In the genomic region with DNA sequence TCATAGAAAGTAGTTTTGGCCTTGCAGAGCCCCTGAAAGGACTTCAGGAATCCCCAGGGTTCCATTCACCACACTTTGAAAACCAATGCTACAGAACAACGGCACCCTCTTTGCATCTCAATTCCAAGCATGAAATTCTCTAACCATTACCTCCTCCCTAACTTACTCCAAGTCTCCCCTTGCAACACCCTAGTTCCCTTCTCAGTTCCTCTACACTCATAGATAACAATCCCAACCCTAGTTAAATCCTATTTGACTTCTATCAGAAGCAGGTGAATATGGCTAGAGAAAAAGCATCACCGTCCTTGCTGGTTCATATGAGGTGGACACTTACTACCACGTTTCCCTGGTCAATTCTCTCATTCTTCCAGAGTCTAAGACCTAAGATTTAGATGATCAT, we compare ENCODE assay signal across 12 cellular contexts. TPM values are rescaled to one million over a fixed set of nuclear protein-coding genes. Genes with fewer than 3 reads are reported as not detected.
DNase-seq lines count a peak whose midpoint lies in the region; ATAC-seq and TF ChIP-seq lines count a peak whose summit lies in the region.
"Had no signal": no experiment of that assay in that cellular context is flagged by ENCODE, and none has a peak within 500 bp of the region (broad histone marks: within the 10 kb centered on the region; RNA-seq: fewer than 3 reads in every experiment).

No MANE protein-coding gene starts in this region.

- H3K9me3 Mint-ChIP-seq in activated naive CD4-positive, alpha-beta T cell treated with anti-CD3 and anti-CD28 coated beads, Interleukin-2, amount 50 U/mL, for 72 hours: no peaks in the 10 kb centered on the region
- H3K9me3 Mint-ChIP-seq: activated CD8-positive, alpha-beta T cell treated with anti-CD3 and anti-CD28 coated beads for 36 hours had no signal

- H3K79me2 ChIP-seq in OCI-LY7 (ENCODE audit: insufficient read depth, low read depth, low read length): peaks cover 87% of the 10 kb centered on the region

- peak overlapping the region; percentile 98 for H3K4me2 ChIP-seq in OCI-LY7 (ENCODE audit: low read length)

- peaks cover 23% of the 10 kb centered on the region; the same call in 1 of the 2 replicates for H3K9me3 ChIP-seq in OCI-LY7 (ENCODE audit: low read length)
- H3K9me3 ChIP-seq in gastrocnemius medialis: no peaks in the 10 kb centered on the region

- no TSS peak for BruUV-seq in OCI-LY7 (replicated peaks; lab: Mats Ljungman, UMichigan)

- CTCF ChIA-PET in OCI-LY7 (lab: Charles Lee; ENCODE audit: unreplicated experiment): no interaction called here

- no peak for TF ChIP-seq CTCF in GM12865 (IDR thresholded peaks at IDR 0.05; ENCODE audit: insufficient read depth, low read depth, low read length, missing control alignments)
- TF ChIP-seq CTCF in OCI-LY7 (conservative IDR thresholded peaks at IDR 0.05; ENCODE audit: low read length): no peak
- no peak for TF ChIP-seq CTCF in fibroblast of the aortic adventitia (IDR thresholded peaks at IDR 0.05; ENCODE audit: insufficient read depth, low read length)
- no peak for TF ChIP-seq CTCF in gastrocnemius medialis (IDR thresholded peaks at IDR 0.05 in 4 of 5, conservative IDR thresholded peaks at IDR 0.05 in 1 of 5)
- no peak for TF ChIP-seq CTCF in GM10266 (IDR thresholded peaks at IDR 0.05; ENCODE audit: control insufficient read depth, insufficient read depth, low read depth, missing control alignments)

- peaks cover 8% of the 10 kb centered on the region; the same call in 1 of the 2 replicates for H4K20me1 ChIP-seq in OCI-LY7 (ENCODE audit: insufficient read depth, low read length)

- H3K27me3 ChIP-seq in gastrocnemius medialis: no peaks in the 10 kb centered on the region

- no peak for TF ChIP-seq POLR2A in gastrocnemius medialis (IDR thresholded peaks at IDR 0.05)

- no peak for ATAC-seq in gastrocnemius medialis
- no peak for ATAC-seq in GM18870 (IDR thresholded peaks at IDR 0.05; ENCODE audit: unreplicated experiment)
- no peak for ATAC-seq in activated naive CD4-positive, alpha-beta T cell treated with anti-CD3 and anti-CD28 coated beads, Interleukin-2, amount 50 U/mL, for 72 hours
- ATAC-seq: activated CD8-positive, alpha-beta T cell treated with anti-CD3 and anti-CD28 coated beads for 36 hours had no signal

- DNase-seq in GM12865 (ENCODE audit: low read depth): no peak
- DNase-seq in OCI-LY7 (ENCODE audit: low spot score): no peak
- DNase-seq in fibroblast of the aortic adventitia (ENCODE audit: low read depth): no peak
- DNase-seq in gastrocnemius medialis: no peak
- no peak for DNase-seq in activated T-cell treated with anti-CD3 and anti-CD28 coated beads, Interleukin-2, amount 50 U/mL, for 48 hours
- DNase-seq in GM10266 (ENCODE audit: extremely low spot score): no peak
- DNase-seq in activated naive CD4-positive, alpha-beta T cell treated with anti-CD3 and anti-CD28 coated beads, Interleukin-2, amount 50 U/mL, for 72 hours (ENCODE audit: low spot score in 2 of 2): no peak
- DNase-seq: activated CD8-positive, alpha-beta T cell treated with anti-CD3 and anti-CD28 coated beads for 36 hours; NCI-H1048 had no signal

- POLR2A ChIA-PET in OCI-LY7 (lab: Charles Lee): interaction anchor here (1.4 to 1.5 kb wide), 2 partner anchors 12 to 15 kb away, joined by 5 to 6 read pairs; no protein-coding TSS in a partner anchor

- H3K27ac ChIP-seq in OCI-LY7 (ENCODE audit: low read depth, low read length, poor library complexity, severe bottlenecking) (peak overlapping the region; percentile 92), gastrocnemius medialis (peak overlapping the region in 3 of 4 donors; percentile 41 to 95 (median 95))

- intact Hi-C loops in OCI-LY7 (cut with micrococcal nuclease; ENCODE audit: unreplicated experiment) (loop anchor here (10.0 kb wide), 1 partner anchor 1643 kb away; the partner anchor contains the start of gene CCNG2), gastrocnemius medialis (cut with DNase I; ENCODE audit: low total_unique reads) (loop anchor here (2.0 to 10.0 kb wide), 2 partner anchors 577 to 1645 kb away; partner anchors contain the start of genes CCNG2 and PARM1)

- H3K27ac Mint-ChIP-seq in activated naive CD4-positive, alpha-beta T cell treated with anti-CD3 and anti-CD28 coated beads, Interleukin-2, amount 50 U/mL, for 72 hours: no peak overlapping the region
- H3K27ac Mint-ChIP-seq: activated CD8-positive, alpha-beta T cell treated with anti-CD3 and anti-CD28 coated beads for 36 hours had no signal

- no peak overlapping the region for H2AFZ ChIP-seq in OCI-LY7 (ENCODE audit: low read length)

- peak overlapping the region; percentile 100 for H3K4me3 ChIP-seq in GM12865 (ENCODE audit: low read depth, low read length)
- H3K4me3 ChIP-seq in OCI-LY7 (ENCODE audit: low read depth, low read length, poor library complexity, severe bottlenecking): peak overlapping the region; percentile 87
- peak overlapping the region; percentile 32 for H3K4me3 ChIP-seq in fibroblast of the aortic adventitia (ENCODE audit: low read depth, low read length)
- H3K4me3 ChIP-seq in gastrocnemius medialis: no peak overlapping the region

- H3K4me1 ChIP-seq in OCI-LY7 (ENCODE audit: insufficient read depth, low read length, poor library complexity, severe bottlenecking) (peaks cover 34% of the 10 kb centered on the region), gastrocnemius medialis (peaks cover 57 to 60% of the 10 kb centered on the region in 2 donors)

- H3K9me2 ChIP-seq in OCI-LY7 (ENCODE audit: insufficient read depth, low read length): no peaks in the 10 kb centered on the region

- in situ Hi-C loops in gastrocnemius medialis (cut with MboI; ENCODE audit: low sequenced_read_pairs in 4 of 4): no loop called here

- H3K36me3 ChIP-seq in OCI-LY7 (ENCODE audit: insufficient read depth, low read length): peaks cover 48% of the 10 kb centered on the region
- H3K36me3 ChIP-seq in gastrocnemius medialis: peaks cover 0 to 5% of the 10 kb centered on the region in 2 donors

- H3K36me3 Mint-ChIP-seq in activated naive CD4-positive, alpha-beta T cell treated with anti-CD3 and anti-CD28 coated beads, Interleukin-2, amount 50 U/mL, for 72 hours: peaks cover 18 to 25% of the 10 kb centered on the region in 2 donors

RNA-seq across cellular contexts. Expression of gene RCHY1, which starts 2.4 kb away (rescaled TPM):
- total RNA-seq in OCI-LY7 (2014; rRNA removed; shearing (Covaris generic)): 7.7 and 9.2 TPM in 2 replicates
- total RNA-seq in OCI-LY7 (2022) (25.5 and 29.4 TPM in 2 replicates), fibroblast of the aortic adventitia (ENCODE audit: low replicate concordance) (27.3 and 44.0 TPM in 2 replicates), gastrocnemius medialis (10 to 100 TPM; 14.0 to 18.7 (median 15.8) TPM)
- 10 to 100 TPM; 33.3 to 35.5 TPM for total RNA-seq in activated naive CD4-positive, alpha-beta T cell treated with anti-CD3 and anti-CD28 coated beads, Interleukin-2, amount 50 U/mL, for 72 hours

RNA-seq across cellular contexts. Expression of gene THAP6, which starts 2.4 kb away (rescaled TPM):
- total RNA-seq in OCI-LY7 (2014; rRNA removed; shearing (Covaris generic)): 15.9 and 17.2 TPM in 2 replicates
- 27.3 and 30.6 TPM in 2 replicates for total RNA-seq in OCI-LY7 (2022)
- total RNA-seq in fibroblast of the aortic adventitia (ENCODE audit: low replicate concordance): 22.0 and 44.6 TPM in 2 replicates
- 10 to 100 TPM in 3 of 4 donors, 1 to 10 TPM in 1; 6.0 to 27.3 (median 13.9) TPM for total RNA-seq in gastrocnemius medialis
- 10 to 100 TPM; 18.9 to 20.8 TPM for total RNA-seq in activated naive CD4-positive, alpha-beta T cell treated with anti-CD3 and anti-CD28 coated beads, Interleukin-2, amount 50 U/mL, for 72 hours

RNA-seq across cellular contexts. Expression of gene ODAPH, which starts 44.0 kb away (rescaled TPM):
- not detected in 2 replicates for total RNA-seq in OCI-LY7 (2014; rRNA removed; shearing (Covaris generic))
- total RNA-seq in OCI-LY7 (2022) (0.40 TPM in 1 of 2 replicates, not detected in the other), fibroblast of the aortic adventitia (ENCODE audit: low replicate concordance) (not detected in 2 replicates), gastrocnemius medialis (not detected)
- total RNA-seq in activated naive CD4-positive, alpha-beta T cell treated with anti-CD3 and anti-CD28 coated beads, Interleukin-2, amount 50 U/mL, for 72 hours: not detected
- total RNA-seq: activated CD8-positive, alpha-beta T cell treated with anti-CD3 and anti-CD28 coated beads for 36 hours; bronchial epithelial cell; pulmonary artery endothelial cell had no signal

Comparison
In these comparisons a context has a peak if more than half of its experiments do, and no peak if none do; other contexts are left out.
1. H3K4me3 ChIP-seq: peak in GM12865 (single experiment), OCI-LY7 (single experiment) and fibroblast of the aortic adventitia (single experiment); none in gastrocnemius medialis (0 of 4).